ENCODE assay signal across 1 cellular context in genomic region chr12:67358686-67359374, GRCh38.
A peak's percentile ranks its signal among the peaks of the same experiment; 100 is the strongest.
TF ChIP-seq lines count a peak whose summit lies in the region.

No MANE protein-coding gene starts in this region.

TF ChIP-seq in HEK293, 187 proteins besides CTCF, POLR2A, EP300 and RAD21 (continued from another document and continues in another):
- TF ChIP-seq PRDM10 (tag by site-specific recombination; IDR thresholded peaks at IDR 0.05) (no peak), ZSCAN30 (tag by site-specific recombination; IDR thresholded peaks at IDR 0.05) (no peak), SP2 (tag by site-specific recombination; IDR thresholded peaks at IDR 0.05) (no peak), ZNF529 (tag by site-specific recombination; IDR thresholded peaks at IDR 0.05; ENCODE audit: insufficient replicate concordance) (no peak), ZNF624 (tag by site-specific recombination; IDR thresholded peaks at IDR 0.05) (no peak), ZFP37 (tag by site-specific recombination; IDR thresholded peaks at IDR 0.05) (no peak), PRDM4 (tag by site-specific recombination; IDR thresholded peaks at IDR 0.05) (no peak), KLF10 (tag by site-specific recombination; IDR thresholded peaks at IDR 0.05) (no peak), WT1 (tag by site-specific recombination; IDR thresholded peaks at IDR 0.05) (peak; percentile 20; the same call in 1 of the 2 replicates), GLI2 (tag by site-specific recombination; IDR thresholded peaks at IDR 0.05; ENCODE audit: borderline replicate concordance, low read depth) (0 out of 2 replicates have a peak, but pooled peaks have one; percentile 22), ZNF398 (tag by site-specific recombination; IDR thresholded peaks at IDR 0.05) (no peak), ZBTB26 (tag by site-specific recombination; optimal IDR thresholded peaks at IDR 0.05) (no peak), ZNF791 (tag by site-specific recombination; IDR thresholded peaks at IDR 0.05) (no peak), FEZF1 (tag by site-specific recombination; IDR thresholded peaks at IDR 0.05) (peak; percentile 31; the same call in 1 of the 2 replicates), ZNF24 (tag by site-specific recombination; IDR thresholded peaks at IDR 0.05) (no peak), HIC1 (tag by site-specific recombination; IDR thresholded peaks at IDR 0.05) (no peak), ZSCAN5A (tag by site-specific recombination; IDR thresholded peaks at IDR 0.05) (no peak), ZNF404 (tag by site-specific recombination; IDR thresholded peaks at IDR 0.05) (no peak), ZNF704 (tag by site-specific recombination; IDR thresholded peaks at IDR 0.05) (no peak), ZFHX2 (tag by site-specific recombination; conservative IDR thresholded peaks at IDR 0.05) (no peak), ZNF148 (tag by site-specific recombination; IDR thresholded peaks at IDR 0.05; ENCODE audit: borderline replicate concordance) (no peak), ZNF362 (tag by site-specific recombination; IDR thresholded peaks at IDR 0.05) (no peak), ZNF510 (tag by site-specific recombination; IDR thresholded peaks at IDR 0.05; ENCODE audit: insufficient replicate concordance) (no peak), KLF7 (tag by site-specific recombination; IDR thresholded peaks at IDR 0.05; ENCODE audit: borderline replicate concordance) (no peak), ZNF571 (tag by site-specific recombination; IDR thresholded peaks at IDR 0.05) (no peak), ZNF354C (tag by site-specific recombination; IDR thresholded peaks at IDR 0.05; ENCODE audit: borderline replicate concordance, low read depth) (no peak), ZBTB10 (tag by site-specific recombination; IDR thresholded peaks at IDR 0.05) (no peak), ZNF585B (tag by site-specific recombination; IDR thresholded peaks at IDR 0.05) (no peak), GLIS1 (tag by site-specific recombination; IDR thresholded peaks at IDR 0.05) (peak; percentile 99), SCRT2 (tag by site-specific recombination; IDR thresholded peaks at IDR 0.05) (peak; percentile 74), GLIS2 (tag by site-specific recombination; IDR thresholded peaks at IDR 0.05) (no peak), ZNF521 (tag by site-specific recombination; IDR thresholded peaks at IDR 0.05) (no peak)
